8 cellular contexts compared by ENCODE assay signal in the genomic region with DNA sequence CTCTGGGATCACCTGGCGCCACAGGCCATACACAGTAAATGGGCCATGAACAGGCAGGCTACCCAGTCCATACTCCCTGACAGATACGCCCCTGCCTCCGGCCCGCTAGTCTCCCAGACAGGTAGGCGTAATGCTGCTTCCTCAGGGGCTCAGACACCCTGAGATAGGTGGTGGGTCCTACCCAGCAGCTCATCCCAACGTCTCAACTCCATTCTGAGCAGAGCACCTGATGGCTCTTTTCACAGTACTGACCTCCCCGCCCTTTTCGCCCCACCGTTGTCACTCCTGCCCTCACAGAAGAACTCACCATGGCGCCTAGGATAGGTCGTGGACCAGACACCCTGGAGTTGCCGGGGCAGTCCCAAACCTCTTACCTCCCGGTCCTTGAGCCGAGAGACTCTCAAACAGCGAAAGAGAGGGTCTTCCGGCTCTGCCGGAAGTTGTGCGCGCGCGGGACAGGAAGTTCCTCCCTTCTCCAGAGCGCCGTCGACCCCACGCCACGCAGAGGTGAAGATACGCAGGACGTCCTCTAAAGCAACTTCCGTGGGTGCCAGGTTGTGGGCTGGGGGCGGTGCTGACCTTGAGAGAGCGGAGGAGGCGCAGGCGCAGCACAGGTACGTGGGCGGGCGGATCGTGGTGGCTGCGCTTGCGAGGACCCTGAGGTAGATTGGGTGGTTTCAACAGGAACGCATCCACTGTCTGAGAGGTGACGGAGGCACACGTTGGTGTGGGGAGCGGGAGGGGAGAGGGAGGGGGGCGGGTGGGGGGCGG. TPM values are rescaled to one million over a fixed set of nuclear protein-coding genes. Genes with fewer than 3 reads are reported as not detected.
A peak's percentile ranks its signal among the peaks of the same experiment; 100 is the strongest.
DNase-seq lines count a peak whose midpoint lies in the region; ATAC-seq and TF ChIP-seq lines count a peak whose summit lies in the region.

A gene (minus strand): TSS at position 432 of the 771 bp plus-strand sequence. CDS start 122 bp downstream, at position 310.

- H3K27ac Mint-ChIP-seq in CD4-positive, alpha-beta T cell = peak within 1 kb of the TSS; percentile 96

- peaks cover 0 to 12% (median 0%) of the 10 kb centered on the region in 4 donors for H3K36me3 ChIP-seq in right lobe of liver

- H3K4me3 Mint-ChIP-seq in CD4-positive, alpha-beta T cell = peak within 1 kb of the TSS; percentile 97

- peak within 1 kb of the TSS; percentile 74 to 89 (median 80) for H3K4me3 ChIP-seq in right lobe of liver

- H3K27ac ChIP-seq in CD4-positive, alpha-beta T cell (ENCODE audit: low read depth, low read length) = peak within 1 kb of the TSS; percentile 81
- peak within 1 kb of the TSS; percentile 26 to 61 (median 46) for H3K27ac ChIP-seq in right lobe of liver

- H3K4me1 Mint-ChIP-seq in CD4-positive, alpha-beta T cell (ENCODE audit: low read depth) = peaks cover 78% of the 10 kb centered on the region

- CTCF ChIA-PET in CD4-positive, alpha-beta T cell (lab: Charles Lee) = no interaction called here

- DNase-seq in CD4-positive, alpha-beta T cell = peak; percentile 91 to 97 (median 93)
- peak; percentile 93 for DNase-seq in NCI-H82 (lab: John Stamatoyannopoulos, UW)
- peak; percentile 95 to 96 for DNase-seq in activated CD4-positive, alpha-beta T cell treated with anti-CD3 and anti-CD28 coated beads, Interleukin-2, amount 50 U/mL, for 4 hours
- peak; percentile 66 to 92 for DNase-seq in dermis microvascular lymphatic vessel endothelial cell (ENCODE audit: low read depth in 2 of 2)
- DNase-seq in right lobe of liver = peak; percentile 93 to 96 (median 96)
- peak; percentile 95 for DNase-seq in stimulated activated CD4-positive, alpha-beta T cell treated with anti-CD3 and anti-CD28 coated beads, Interleukin-4, amount 100 ng/mL, for 24 hours

- peak; percentile 53 for TF ChIP-seq POLR2A in right lobe of liver (IDR thresholded peaks at IDR 0.05)

- H3K27me3 Mint-ChIP-seq in CD4-positive, alpha-beta T cell = no peaks in the 10 kb centered on the region

- 0% methylated on average over 14 of the region's 45 CpGs for WGBS in right lobe of liver (ENCODE audit: insufficient coverage, low coverage, low lambda C conversion rate, missing lambda C conversion rate)

- ATAC-seq in CD4-positive, alpha-beta T cell (ENCODE audit: poor library complexity) = peak; percentile 95
- ATAC-seq in GM19452 (IDR thresholded peaks at IDR 0.05; ENCODE audit: unreplicated experiment) (peak; percentile 99), HG03575 (IDR thresholded peaks at IDR 0.05; ENCODE audit: extremely low read depth, insufficient number of reproducible peaks, low FRiP score, unreplicated experiment) (peak; percentile 95), right lobe of liver (peak; percentile 99 to 100 (median 100))

- POLR2A ChIA-PET in CD4-positive, alpha-beta T cell (lab: Charles Lee) = no interaction called here

- no peak for TF ChIP-seq CTCF in CD4-positive, alpha-beta T cell (IDR thresholded peaks at IDR 0.05)
- TF ChIP-seq CTCF in right lobe of liver (IDR thresholded peaks at IDR 0.05) = peak in 2 of 4 donors; percentile 5 to 7

- H3K4me1 ChIP-seq in right lobe of liver = peaks cover 0 to 29% (median 6%) of the 10 kb centered on the region in 4 donors

- peaks cover 77% of the 10 kb centered on the region for H3K36me3 Mint-ChIP-seq in CD4-positive, alpha-beta T cell (ENCODE audit: low read depth)

- intact Hi-C loops in CD4-positive, alpha-beta T cell (cut with DNase I, micrococcal nuclease) = loop anchor here (5.0 to 10.0 kb wide), 4 partner anchors 64 to 1651 kb away; a partner anchor contains a TSS
- intact Hi-C loops in right lobe of liver (cut with DNase I) = no loop called here

- H3K9me3 ChIP-seq in CD4-positive, alpha-beta T cell (ENCODE audit: control insufficient read depth, low read length) = no peaks in the 10 kb centered on the region
- no peaks in the 10 kb centered on the region for H3K9me3 ChIP-seq in right lobe of liver

- H3K27me3 ChIP-seq in CD4-positive, alpha-beta T cell (ENCODE audit: control insufficient read depth, insufficient read depth, low read length) = no peaks in the 10 kb centered on the region
- H3K27me3 ChIP-seq in right lobe of liver = no peaks in the 10 kb centered on the region

- H3K9me3 Mint-ChIP-seq in CD4-positive, alpha-beta T cell = no peaks in the 10 kb centered on the region

RNA-seq across cellular contexts. Expression of the gene that starts here (rescaled TPM):
- total RNA-seq in CD4-positive, alpha-beta T cell = 10 to 100 TPM; 16.7 to 19.6 TPM
- total RNA-seq in dermis microvascular lymphatic vessel endothelial cell (6.4 and 7.6 TPM in 2 replicates), right lobe of liver (1 to 10 TPM; 7.2 to 9.9 (median 8.2) TPM)

Comparison
In these comparisons a context has a peak if more than half of its experiments do, and no peak if none do; other contexts are left out.
1. Peak in every context shown above with its lines: DNase-seq, ATAC-seq, H3K4me3 ChIP-seq and H3K27ac ChIP-seq.
2. intact Hi-C loops: an anchor here in CD4-positive, alpha-beta T cell (5.0 to 10.0 kb wide); none called in right lobe of liver.